Comparison of ENCODE assay signal across 15 cellular contexts in genomic region chr7:55343860-55344606, GRCh38. TPM values are rescaled to one million over a fixed set of nuclear protein-coding genes. Genes with fewer than 3 reads are reported as not detected.
DNase-seq lines count a peak whose midpoint lies in the region; TF ChIP-seq lines count a peak whose summit lies in the region.
"Had no signal": no experiment of that assay in that cellular context is flagged by ENCODE, and none has a peak within 500 bp of the region (broad histone marks: within the 10 kb centered on the region; RNA-seq: fewer than 3 reads in every experiment).

No MANE protein-coding gene starts in this region.

- no peak overlapping the region for H3K4me3 ChIP-seq in H7 (ENCODE audit: insufficient read depth, low read depth, low read length)
- H3K4me3 ChIP-seq in osteoblast (ENCODE audit: insufficient read depth, low read length), result no peak overlapping the region
- H3K4me3 ChIP-seq in uterus, result no peak overlapping the region
- H3K4me3 ChIP-seq: A549 had no signal

- DNase-seq in ELF-1 (ENCODE audit: low read depth, low spot score) (peak; percentile 9), H7 (peak; percentile 57), iPS-NIHi11 (ENCODE audit: low spot score) (peak; percentile 51), osteoblast (ENCODE audit: insufficient read length, low spot score, missing footprints) (peak; percentile 62), inferior parietal cortex (ENCODE audit: extremely low spot score) (no peak), uterus (no peak), NCI-H748 treated with DMSO at 0.1 percent for 48 hours (lab: John Stamatoyannopoulos, UW) (no peak)
- no peak for DNase-seq in stimulated activated CD4-positive, alpha-beta T cell treated with anti-CD3 and anti-CD28 coated beads, Interleukin-1b, Interleukin-23, amount 100 ng/mL, for 48 hours
- DNase-seq: BE2C; CD4-positive, alpha-beta memory T cell; DMS153 had no signal

- H3K27ac ChIP-seq in osteoblast (ENCODE audit: low read depth, low read length) (no peak overlapping the region), uterus (no peak overlapping the region)
- H3K27ac ChIP-seq: A549, C4-2B, HL-60, KMS-11 had no signal

- H3K36me3 ChIP-seq in H7 (replicated peaks; ENCODE audit: control insufficient read depth, insufficient read depth, low read length) (no peaks in the 10 kb centered on the region), osteoblast (ENCODE audit: insufficient read depth, low read length) (no peaks in the 10 kb centered on the region), uterus (no peaks in the 10 kb centered on the region)
- H3K36me3 ChIP-seq: BE2C had no signal

- H4K20me1 ChIP-seq in osteoblast (ENCODE audit: insufficient read depth, low read length), result no peaks in the 10 kb centered on the region

- H3K4me2 ChIP-seq in osteoblast (ENCODE audit: insufficient read depth, low read length), result no peak overlapping the region
- H3K4me2 ChIP-seq: A549, KMS-11 had no signal

- H3K4me1 ChIP-seq in osteoblast (ENCODE audit: insufficient read depth, low read length), result peaks cover 4% of the 10 kb centered on the region
- no peaks in the 10 kb centered on the region for H3K4me1 ChIP-seq in uterus
- H3K4me1 ChIP-seq: BE2C had no signal

- H2AFZ ChIP-seq in osteoblast (ENCODE audit: low read length), result no peak overlapping the region

- H3K79me2 ChIP-seq in osteoblast (ENCODE audit: insufficient read depth, low read length), result no peaks in the 10 kb centered on the region

- H3K27me3 ChIP-seq in H7 (ENCODE audit: control insufficient read depth, insufficient read depth, low read length) (no peaks in the 10 kb centered on the region), osteoblast (ENCODE audit: insufficient read depth, low read length) (no peaks in the 10 kb centered on the region), uterus (no peaks in the 10 kb centered on the region)
- H3K27me3 ChIP-seq: BE2C had no signal

- intact Hi-C loops in uterus (cut with DNase I; ENCODE audit: low total_unique reads), result no loop called here

- no peak for TF ChIP-seq CTCF in osteoblast (IDR thresholded peaks at IDR 0.05; ENCODE audit: extremely low read depth, low read depth, low read length)
- TF ChIP-seq CTCF in uterus (IDR thresholded peaks at IDR 0.05), result no peak

- no peak for TF ChIP-seq POLR2A in uterus (IDR thresholded peaks at IDR 0.05)

- H3K9me3 ChIP-seq in osteoblast (ENCODE audit: low read depth, low read length), result no peaks in the 10 kb centered on the region
- H3K9me3 ChIP-seq in uterus, result no peaks in the 10 kb centered on the region
- H3K9me3 ChIP-seq: A549, BE2C had no signal

RNA-seq across cellular contexts. Expression of gene LANCL2, which starts 21.1 kb away (rescaled TPM):
- total RNA-seq in H7 (2014; rRNA removed; shearing (Covaris generic)), result 7.1 and 10.7 TPM in 2 replicates
- total RNA-seq in osteoblast, result 17.4 and 19.2 TPM in 2 replicates
- 10 to 100 TPM in 1 of 4 donors, 1 to 10 TPM in 3; 3.5 to 31.4 (median 6.7) TPM for total RNA-seq in uterus

Comparison
In these comparisons a context has a peak if more than half of its experiments do, and no peak if none do; other contexts are left out.
1. DNase-seq: peak in ELF-1 (single experiment), H7 (single experiment), iPS-NIHi11 (single experiment) and osteoblast (single experiment); none in inferior parietal cortex (single experiment), stimulated activated CD4-positive, alpha-beta T cell treated with anti-CD3 and anti-CD28 coated beads, Interleukin-1b, Interleukin-23, amount 100 ng/mL, for 48 hours (single experiment), uterus (0 of 2) and NCI-H748 treated with DMSO at 0.1 percent for 48 hours (single experiment).